In genomic region chr2:52144588-52144987, GRCh38 we compare ENCODE assay signal across 2 cellular contexts.
TF ChIP-seq lines count a peak whose summit lies in the region.

No MANE protein-coding gene starts in this region.

TF ChIP-seq in SK-N-SH, 30 proteins besides CTCF, POLR2A, EP300 and RAD21 (continued from another document):
- no peak for TF ChIP-seq ZBTB33 (IDR thresholded peaks at IDR 0.05; ENCODE audit: borderline replicate concordance, low read depth)
- TF ChIP-seq, protein P1, sequence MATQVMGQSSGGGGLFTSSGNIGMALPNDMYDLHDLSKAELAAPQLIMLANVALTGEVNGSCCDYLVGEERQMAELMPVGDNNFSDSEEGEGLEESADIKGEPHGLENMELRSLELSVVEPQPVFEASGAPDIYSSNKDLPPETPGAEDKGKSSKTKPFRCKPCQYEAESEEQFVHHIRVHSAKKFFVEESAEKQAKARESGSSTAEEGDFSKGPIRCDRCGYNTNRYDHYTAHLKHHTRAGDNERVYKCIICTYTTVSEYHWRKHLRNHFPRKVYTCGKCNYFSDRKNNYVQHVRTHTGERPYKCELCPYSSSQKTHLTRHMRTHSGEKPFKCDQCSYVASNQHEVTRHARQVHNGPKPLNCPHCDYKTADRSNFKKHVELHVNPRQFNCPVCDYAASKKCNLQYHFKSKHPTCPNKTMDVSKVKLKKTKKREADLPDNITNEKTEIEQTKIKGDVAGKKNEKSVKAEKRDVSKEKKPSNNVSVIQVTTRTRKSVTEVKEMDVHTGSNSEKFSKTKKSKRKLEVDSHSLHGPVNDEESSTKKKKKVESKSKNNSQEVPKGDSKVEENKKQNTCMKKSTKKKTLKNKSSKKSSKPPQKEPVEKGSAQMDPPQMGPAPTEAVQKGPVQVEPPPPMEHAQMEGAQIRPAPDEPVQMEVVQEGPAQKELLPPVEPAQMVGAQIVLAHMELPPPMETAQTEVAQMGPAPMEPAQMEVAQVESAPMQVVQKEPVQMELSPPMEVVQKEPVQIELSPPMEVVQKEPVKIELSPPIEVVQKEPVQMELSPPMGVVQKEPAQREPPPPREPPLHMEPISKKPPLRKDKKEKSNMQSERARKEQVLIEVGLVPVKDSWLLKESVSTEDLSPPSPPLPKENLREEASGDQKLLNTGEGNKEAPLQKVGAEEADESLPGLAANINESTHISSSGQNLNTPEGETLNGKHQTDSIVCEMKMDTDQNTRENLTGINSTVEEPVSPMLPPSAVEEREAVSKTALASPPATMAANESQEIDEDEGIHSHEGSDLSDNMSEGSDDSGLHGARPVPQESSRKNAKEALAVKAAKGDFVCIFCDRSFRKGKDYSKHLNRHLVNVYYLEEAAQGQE (IDR thresholded peaks at IDR 0.05; ENCODE audit: low read depth, low read length), result no peak
- no peak for TF ChIP-seq TAF1 (IDR thresholded peaks at IDR 0.05; ENCODE audit: borderline replicate concordance, low read depth, low read length)
- no peak for TF ChIP-seq IRF3 (IDR thresholded peaks at IDR 0.05; ENCODE audit: low read depth, low read length)
- TF ChIP-seq FOSL2 (IDR thresholded peaks at IDR 0.05; ENCODE audit: borderline replicate concordance, low read depth), result no peak

TF ChIP-seq in SK-N-SH treated with all-trans-retinoic acid at 6 μM for 48 hours, 23 proteins besides CTCF, POLR2A, EP300 and RAD21 (continued from another document):
- TF ChIP-seq POU6F1 (CRISPR knock-in tag; IDR thresholded peaks at IDR 0.05; ENCODE audit: borderline replicate concordance, low read depth) (no peak), ZC3H10 (CRISPR knock-in tag; IDR thresholded peaks at IDR 0.05) (no peak), OSR1 (CRISPR knock-in tag; IDR thresholded peaks at IDR 0.05) (no peak), ZFP3 (CRISPR knock-in tag; IDR thresholded peaks at IDR 0.05) (no peak), ZNF8 (CRISPR knock-in tag; IDR thresholded peaks at IDR 0.05) (no peak), ESRRG (CRISPR knock-in tag; IDR thresholded peaks at IDR 0.05) (no peak), ISL1 (CRISPR knock-in tag; IDR thresholded peaks at IDR 0.05) (no peak), ARNTL (CRISPR knock-in tag; IDR thresholded peaks at IDR 0.05; ENCODE audit: borderline replicate concordance, low read depth) (no peak), BACH2 (CRISPR knock-in tag; IDR thresholded peaks at IDR 0.05; ENCODE audit: borderline replicate concordance) (no peak), RARB (CRISPR knock-in tag; IDR thresholded peaks at IDR 0.05) (no peak), ZNF70 (CRISPR knock-in tag; IDR thresholded peaks at IDR 0.05) (no peak), CSDC2 (CRISPR knock-in tag; IDR thresholded peaks at IDR 0.05) (no peak)
- TF ChIP-seq, protein P2, sequence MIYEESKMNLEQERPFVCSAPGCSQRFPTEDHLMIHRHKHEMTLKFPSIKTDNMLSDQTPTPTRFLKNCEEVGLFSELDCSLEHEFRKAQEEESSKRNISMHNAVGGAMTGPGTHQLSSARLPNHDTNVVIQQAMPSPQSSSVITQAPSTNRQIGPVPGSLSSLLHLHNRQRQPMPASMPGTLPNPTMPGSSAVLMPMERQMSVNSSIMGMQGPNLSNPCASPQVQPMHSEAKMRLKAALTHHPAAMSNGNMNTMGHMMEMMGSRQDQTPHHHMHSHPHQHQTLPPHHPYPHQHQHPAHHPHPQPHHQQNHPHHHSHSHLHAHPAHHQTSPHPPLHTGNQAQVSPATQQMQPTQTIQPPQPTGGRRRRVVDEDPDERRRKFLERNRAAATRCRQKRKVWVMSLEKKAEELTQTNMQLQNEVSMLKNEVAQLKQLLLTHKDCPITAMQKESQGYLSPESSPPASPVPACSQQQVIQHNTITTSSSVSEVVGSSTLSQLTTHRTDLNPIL (CRISPR knock-in tag; IDR thresholded peaks at IDR 0.05; ENCODE audit: low read depth), result no peak
- TF ChIP-seq, protein P3, sequence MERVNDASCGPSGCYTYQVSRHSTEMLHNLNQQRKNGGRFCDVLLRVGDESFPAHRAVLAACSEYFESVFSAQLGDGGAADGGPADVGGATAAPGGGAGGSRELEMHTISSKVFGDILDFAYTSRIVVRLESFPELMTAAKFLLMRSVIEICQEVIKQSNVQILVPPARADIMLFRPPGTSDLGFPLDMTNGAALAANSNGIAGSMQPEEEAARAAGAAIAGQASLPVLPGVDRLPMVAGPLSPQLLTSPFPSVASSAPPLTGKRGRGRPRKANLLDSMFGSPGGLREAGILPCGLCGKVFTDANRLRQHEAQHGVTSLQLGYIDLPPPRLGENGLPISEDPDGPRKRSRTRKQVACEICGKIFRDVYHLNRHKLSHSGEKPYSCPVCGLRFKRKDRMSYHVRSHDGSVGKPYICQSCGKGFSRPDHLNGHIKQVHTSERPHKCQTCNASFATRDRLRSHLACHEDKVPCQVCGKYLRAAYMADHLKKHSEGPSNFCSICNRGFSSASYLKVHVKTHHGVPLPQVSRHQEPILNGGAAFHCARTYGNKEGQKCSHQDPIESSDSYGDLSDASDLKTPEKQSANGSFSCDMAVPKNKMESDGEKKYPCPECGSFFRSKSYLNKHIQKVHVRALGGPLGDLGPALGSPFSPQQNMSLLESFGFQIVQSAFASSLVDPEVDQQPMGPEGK (CRISPR knock-in tag; IDR thresholded peaks at IDR 0.05; ENCODE audit: borderline replicate concordance), result no peak
